Comparison of ENCODE assay signal across 8 cellular contexts in genomic region chr14:96037891-96038557, GRCh38. TPM values are rescaled to one million over a fixed set of nuclear protein-coding genes. Genes with fewer than 3 reads are reported as not detected.
DNase-seq lines count a peak whose midpoint lies in the region; ATAC-seq and TF ChIP-seq lines count a peak whose summit lies in the region.

No MANE protein-coding gene starts in this region.

- TF ChIP-seq CTCF in fibroblast of mammary gland (conservative IDR thresholded peaks at IDR 0.05; ENCODE audit: control insufficient read depth, insufficient read depth, low read depth, low read length) (no peak), osteoblast (IDR thresholded peaks at IDR 0.05; ENCODE audit: extremely low read depth, low read depth, low read length) (no peak)

- H3K4me1 ChIP-seq in osteoblast (ENCODE audit: insufficient read depth, low read length), result peaks cover 34% of the 10 kb centered on the region

- no peak overlapping the region for H3K27ac ChIP-seq in osteoblast (ENCODE audit: low read depth, low read length)

- H3K4me2 ChIP-seq in osteoblast (ENCODE audit: insufficient read depth, low read length), result peak overlapping the region; percentile 91

- no peak for ATAC-seq in HG03571 (IDR thresholded peaks at IDR 0.05; ENCODE audit: unreplicated experiment)
- no peak for ATAC-seq in HG02763 (IDR thresholded peaks at IDR 0.05; ENCODE audit: unreplicated experiment)

- no peaks in the 10 kb centered on the region for H3K27me3 ChIP-seq in osteoblast (ENCODE audit: insufficient read depth, low read length)

- no peaks in the 10 kb centered on the region for H3K9me3 ChIP-seq in osteoblast (ENCODE audit: low read depth, low read length)

- peaks cover 34% of the 10 kb centered on the region for H3K79me2 ChIP-seq in osteoblast (ENCODE audit: insufficient read depth, low read length)

- peak overlapping the region; percentile 83 for H2AFZ ChIP-seq in osteoblast (ENCODE audit: low read length)

- H3K36me3 ChIP-seq in osteoblast (ENCODE audit: insufficient read depth, low read length), result peaks cover 7% of the 10 kb centered on the region

- H4K20me1 ChIP-seq in osteoblast (ENCODE audit: insufficient read depth, low read length), result peaks cover 29% of the 10 kb centered on the region

- in situ Hi-C loops in Caki2 (cut with HindIII; ENCODE audit: low pct_unique_long_range_greater_than_20kb, low sequenced_read_pairs), result no loop called here

- DNase-seq in Caki2 (ENCODE audit: low read depth), result peak; percentile 38
- peak; percentile 23 for DNase-seq in NCI-H146 treated with DMSO at 0.1 percent for 48 hours (lab: John Stamatoyannopoulos, UW; ENCODE audit: unreplicated experiment)
- DNase-seq in fibroblast of mammary gland (ENCODE audit: low read depth), result peak; percentile 53
- peak; percentile 77 for DNase-seq in osteoblast (ENCODE audit: insufficient read length, low spot score, missing footprints)
- DNase-seq in SW 1271 (lab: John Stamatoyannopoulos, UW), result no peak
- no peak for DNase-seq in SIG-M5 (lab: John Stamatoyannopoulos, UW)

- H3K4me3 ChIP-seq in fibroblast of mammary gland (ENCODE audit: control insufficient read depth, low read depth, low read length), result no peak overlapping the region
- H3K4me3 ChIP-seq in osteoblast (ENCODE audit: insufficient read depth, low read length), result peak overlapping the region; percentile 88

RNA-seq across cellular contexts. Expression of gene C14orf132, which starts 1.1 kb away (rescaled TPM):
- 1.3 and 2.6 TPM in 2 replicates for total RNA-seq in Caki2 (2014; rRNA removed; shearing (Covaris generic); ENCODE audit: low replicate concordance)
- total RNA-seq in osteoblast, result 40.2 and 41.5 TPM in 2 replicates

Comparison
In these comparisons a context has a peak if more than half of its experiments do, and no peak if none do; other contexts are left out.
1. DNase-seq: peak in Caki2 (single experiment), NCI-H146 treated with DMSO at 0.1 percent for 48 hours (single experiment), fibroblast of mammary gland (single experiment) and osteoblast (single experiment); none in SW 1271 (0 of 2) and SIG-M5 (single experiment).
2. RNA of gene C14orf132, which starts 1.1 kb away (total RNA-seq): 40.2 to 41.5 TPM in osteoblast; 1.3 to 2.6 TPM in Caki2; every median in the first group is over 10 times any median in the second.